20 cellular contexts compared by ENCODE assay signal in the genomic region with DNA sequence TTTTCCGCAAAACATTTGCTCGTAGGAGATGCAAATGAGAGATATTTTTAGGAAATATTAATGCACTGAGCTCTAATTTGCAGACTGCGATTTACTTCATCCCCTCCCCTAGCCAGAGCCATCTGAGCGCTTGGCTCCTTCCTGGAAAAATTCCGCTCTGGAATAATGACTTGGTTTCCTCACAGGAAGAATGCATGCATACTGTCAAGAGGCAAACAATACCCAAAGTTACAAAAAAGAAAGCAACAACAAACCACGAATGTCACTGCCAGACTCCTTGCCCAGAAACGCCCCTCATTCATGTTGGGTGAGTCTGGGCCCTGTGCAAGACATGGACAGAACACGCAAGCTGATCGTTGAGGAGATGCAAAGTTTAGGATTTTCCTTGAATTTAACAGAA.
"Had no signal": no experiment of that assay in that cellular context is flagged by ENCODE, and none has a peak within 500 bp of the region (broad histone marks: within the 10 kb centered on the region; RNA-seq: fewer than 3 reads in every experiment).

No MANE protein-coding gene starts in this region.

- H3K36me3 ChIP-seq: cardiac muscle cell, esophagus squamous epithelium, right lobe of liver, spleen, upper lobe of right lung had no signal

- H3K4me3 ChIP-seq: cardiac muscle cell, mucosa of descending colon, right lobe of liver, spleen, upper lobe of right lung had no signal

- H3K4me1 Mint-ChIP-seq: activated CD8-positive, alpha-beta memory T cell treated with anti-CD3 and anti-CD28 coated beads, Interleukin-2, amount 10 ng/mL, durations not matched to agents 7 days and 5 days; activated naive CD4-positive, alpha-beta T cell treated with anti-CD3 and anti-CD28 coated beads, Interleukin-2, amount 10 ng/mL, durations not matched to agents 7 days and 5 days; immature natural killer cell had no signal

- H3K4me1 ChIP-seq: foreskin keratinocyte, right lobe of liver had no signal

- H3K27me3 ChIP-seq: cardiac muscle cell, right lobe of liver had no signal

- H3K27ac Mint-ChIP-seq: activated CD8-positive, alpha-beta memory T cell treated with anti-CD3 and anti-CD28 coated beads, Interleukin-2, amount 10 ng/mL, durations not matched to agents 7 days and 5 days; activated naive CD4-positive, alpha-beta T cell treated with anti-CD3 and anti-CD28 coated beads, Interleukin-2, amount 10 ng/mL, durations not matched to agents 7 days and 5 days; activated T-helper 2 cell treated with anti-CD3 and anti-CD28 coated beads, Interferon-gamma antibody, Interleukin-2, Interleukin-4, amounts not matched to agents 10 μg/mL and 5 μg/mL and 100 μg/mL, durations not matched to agents 14 hours and 24 hours and 36 hours; immature natural killer cell; naive thymus-derived CD4-positive, alpha-beta T cell; stimulated activated naive CD8-positive, alpha-beta T cell treated with anti-CD3 and anti-CD28 coated beads, Interleukin-15, Interleukin-2, amounts not matched to agents 100 ng/mL and 50 ng/mL, for 24 hours had no signal

- H3K9me3 Mint-ChIP-seq: activated naive CD4-positive, alpha-beta T cell treated with anti-CD3 and anti-CD28 coated beads, Interleukin-2, amount 10 ng/mL, durations not matched to agents 7 days and 5 days; activated T-helper 2 cell treated with anti-CD3 and anti-CD28 coated beads, Interferon-gamma antibody, Interleukin-2, Interleukin-4, amounts not matched to agents 10 μg/mL and 5 μg/mL and 100 μg/mL, durations not matched to agents 14 hours and 24 hours and 36 hours; immature natural killer cell; naive thymus-derived CD4-positive, alpha-beta T cell; stimulated activated naive CD8-positive, alpha-beta T cell treated with anti-CD3 and anti-CD28 coated beads, Interleukin-15, Interleukin-2, amounts not matched to agents 100 ng/mL and 50 ng/mL, for 24 hours had no signal

- H3K27ac ChIP-seq: cardiac muscle cell, foreskin keratinocyte, right lobe of liver, upper lobe of right lung had no signal

- H3K4me3 Mint-ChIP-seq: activated CD8-positive, alpha-beta memory T cell treated with anti-CD3 and anti-CD28 coated beads, Interleukin-2, amount 10 ng/mL, durations not matched to agents 7 days and 5 days; activated naive CD4-positive, alpha-beta T cell treated with anti-CD3 and anti-CD28 coated beads, Interleukin-2, amount 10 ng/mL, durations not matched to agents 7 days and 5 days; immature natural killer cell; naive thymus-derived CD4-positive, alpha-beta T cell; stimulated activated naive CD8-positive, alpha-beta T cell treated with anti-CD3 and anti-CD28 coated beads, Interleukin-15, Interleukin-2, amounts not matched to agents 100 ng/mL and 50 ng/mL, for 24 hours had no signal

- DNase-seq: activated CD4-positive, alpha-beta T cell treated with anti-CD3 and anti-CD28 coated beads, Interleukin-2, amount 50 U/mL, for 4 hours; activated CD8-positive, alpha-beta memory T cell treated with anti-CD3 and anti-CD28 coated beads, Interleukin-2, amount 10 ng/mL, durations not matched to agents 7 days and 5 days; activated naive CD4-positive, alpha-beta T cell treated with anti-CD3 and anti-CD28 coated beads, Interleukin-2, amount 10 ng/mL, durations not matched to agents 7 days and 5 days; activated T-cell treated with anti-CD3 and anti-CD28 coated beads, Interleukin-2, amount 50 U/mL, for 1 hour; esophagus squamous epithelium; foreskin keratinocyte; immature natural killer cell; mammary epithelial cell; mucosa of descending colon; naive thymus-derived CD4-positive, alpha-beta T cell; right lobe of liver; spleen; T-helper 1 cell; T1000; upper lobe of right lung had no signal

- ATAC-seq: activated CD4-positive, CD25-positive, alpha-beta regulatory T cell treated with anti-CD3 and anti-CD28 coated beads, Interleukin-2, amount 50 U/mL, for 24 hours; activated CD8-positive, alpha-beta memory T cell treated with anti-CD3 and anti-CD28 coated beads, Interleukin-2, amount 10 ng/mL, durations not matched to agents 7 days and 5 days; foreskin keratinocyte; mucosa of descending colon; naive thymus-derived CD4-positive, alpha-beta T cell; SK-N-SH treated with all-trans-retinoic acid at 6 μM for 48 hours; upper lobe of right lung had no signal

- H3K36me3 Mint-ChIP-seq: activated CD8-positive, alpha-beta memory T cell treated with anti-CD3 and anti-CD28 coated beads, Interleukin-2, amount 10 ng/mL, durations not matched to agents 7 days and 5 days; activated naive CD4-positive, alpha-beta T cell treated with anti-CD3 and anti-CD28 coated beads, Interleukin-2, amount 10 ng/mL, durations not matched to agents 7 days and 5 days; immature natural killer cell; naive thymus-derived CD4-positive, alpha-beta T cell had no signal

- H3K9me3 ChIP-seq: esophagus squamous epithelium, mucosa of descending colon, right lobe of liver, spleen, upper lobe of right lung had no signal
